1 cellular context compared by ENCODE assay signal in genomic region chr17:29617125-29617480, GRCh38.
TF ChIP-seq lines count a peak whose summit lies in the region.

No MANE protein-coding gene starts in this region.

TF ChIP-seq in K562, 482 proteins besides CTCF, POLR2A, EP300 and RAD21 (continued from another document):
- no peak for TF ChIP-seq STAT6 (CRISPR knock-in tag; IDR thresholded peaks at IDR 0.05)
- no peak for TF ChIP-seq NR0B1 (IDR thresholded peaks at IDR 0.05; ENCODE audit: partially characterized antibody)
- TF ChIP-seq ZNF354B (CRISPR knock-in tag; IDR thresholded peaks at IDR 0.05): no peak
- TF ChIP-seq HNRNPUL1 (IDR thresholded peaks at IDR 0.05; ENCODE audit: low read length): no peak
- no peak for TF ChIP-seq ZFP36 (IDR thresholded peaks at IDR 0.05; ENCODE audit: low read depth, low read length, partially characterized antibody)
- no peak for TF ChIP-seq ZNF444 (CRISPR knock-in tag; IDR thresholded peaks at IDR 0.05)
- no peak for TF ChIP-seq SREBF1 (IDR thresholded peaks at IDR 0.05; ENCODE audit: borderline replicate concordance, low read depth, low read length)
